Comparison of ENCODE assay signal across 17 cellular contexts in the genomic region with DNA sequence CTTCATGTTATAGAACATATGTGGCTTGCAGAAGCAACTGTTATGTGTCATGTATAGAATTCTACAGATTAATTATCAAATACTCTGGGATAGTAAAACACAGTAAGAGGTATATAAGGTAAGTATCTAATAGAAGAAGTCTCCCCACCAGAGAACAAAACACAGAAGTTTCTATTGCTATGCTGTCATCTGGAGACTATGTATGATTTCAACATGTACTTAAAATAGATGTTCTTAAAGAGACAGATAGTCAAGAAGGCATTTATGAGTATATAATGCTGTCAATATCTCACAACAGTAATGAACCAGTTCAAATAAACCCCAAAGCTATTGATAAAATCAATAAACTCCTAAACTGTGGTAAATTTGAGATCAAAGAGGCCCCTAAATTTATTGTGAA. TPM values are rescaled to one million over a fixed set of nuclear protein-coding genes. Genes with fewer than 3 reads are reported as not detected.
DNase-seq lines count a peak whose midpoint lies in the region; ATAC-seq and TF ChIP-seq lines count a peak whose summit lies in the region.
"Had no signal": no experiment of that assay in that cellular context is flagged by ENCODE, and none has a peak within 500 bp of the region (broad histone marks: within the 10 kb centered on the region; RNA-seq: fewer than 3 reads in every experiment).

No MANE protein-coding gene starts in this region.

- H3K9me3 ChIP-seq in breast epithelium (no peaks in the 10 kb centered on the region), thoracic aorta (no peaks in the 10 kb centered on the region)

- H3K4me3 ChIP-seq in breast epithelium (no peak overlapping the region), thoracic aorta (peak overlapping the region; percentile 12)
- H3K4me3 ChIP-seq: lung had no signal

- H3K4me3 Mint-ChIP-seq in MCF 10A (ENCODE audit: unreplicated experiment): peak overlapping the region; percentile 9
- no peak overlapping the region for H3K4me3 Mint-ChIP-seq in activated CD4-positive, alpha-beta T cell treated with anti-CD3 and anti-CD28 coated beads, Interleukin-2, amount 10 ng/mL, durations not matched to agents 7 days and 5 days

- H3K27me3 Mint-ChIP-seq in MCF 10A (ENCODE audit: insufficient read depth, unreplicated experiment): no peaks in the 10 kb centered on the region
- no peaks in the 10 kb centered on the region for H3K27me3 Mint-ChIP-seq in activated CD4-positive, alpha-beta T cell treated with anti-CD3 and anti-CD28 coated beads, Interleukin-2, amount 10 ng/mL, durations not matched to agents 7 days and 5 days

- BruUV-seq in MCF 10A (replicated peaks; lab: Mats Ljungman, UMichigan): no TSS peak

- no peaks in the 10 kb centered on the region for H3K9me3 Mint-ChIP-seq in MCF 10A (ENCODE audit: unreplicated experiment)
- no peaks in the 10 kb centered on the region for H3K9me3 Mint-ChIP-seq in activated CD4-positive, alpha-beta T cell treated with anti-CD3 and anti-CD28 coated beads, Interleukin-2, amount 10 ng/mL, durations not matched to agents 7 days and 5 days
- H3K9me3 Mint-ChIP-seq: activated T-helper 2 cell treated with anti-CD3 and anti-CD28 coated beads, Interferon-gamma antibody, Interleukin-2, Interleukin-4, amounts not matched to agents 10 μg/mL and 5 μg/mL and 100 μg/mL, durations not matched to agents 14 hours and 24 hours and 36 hours had no signal

- peaks cover 19% of the 10 kb centered on the region for H3K4me1 Mint-ChIP-seq in MCF 10A (ENCODE audit: insufficient read depth, unreplicated experiment)
- no peaks in the 10 kb centered on the region for H3K4me1 Mint-ChIP-seq in activated CD4-positive, alpha-beta T cell treated with anti-CD3 and anti-CD28 coated beads, Interleukin-2, amount 10 ng/mL, durations not matched to agents 7 days and 5 days

- ATAC-seq in thoracic aorta (ENCODE audit: insufficient number of reproducible peaks, low FRiP score, low read depth): no peak
- ATAC-seq: Panc1 had no signal

- peaks cover 18% of the 10 kb centered on the region for H3K36me3 Mint-ChIP-seq in MCF 10A (ENCODE audit: insufficient read depth, unreplicated experiment)
- H3K36me3 Mint-ChIP-seq in activated CD4-positive, alpha-beta T cell treated with anti-CD3 and anti-CD28 coated beads, Interleukin-2, amount 10 ng/mL, durations not matched to agents 7 days and 5 days (ENCODE audit: low read depth): peaks cover 6% of the 10 kb centered on the region

- TF ChIP-seq POLR2A in breast epithelium (IDR thresholded peaks at IDR 0.05): no peak

- intact Hi-C loops in MCF 10A (cut with micrococcal nuclease): loop anchor here (1.0 kb wide), 1 partner anchor 14 kb away; a partner anchor contains a TSS
- intact Hi-C loops in breast epithelium (cut with DNase I; ENCODE audit: low total_unique reads): no loop called here

- TF ChIP-seq CTCF in MCF 10A (IDR thresholded peaks at IDR 0.05; ENCODE audit: unreplicated experiment) (no peak), breast epithelium (IDR thresholded peaks at IDR 0.05) (no peak), thoracic aorta (IDR thresholded peaks at IDR 0.05) (no peak)

- no peaks in the 10 kb centered on the region for H3K27me3 ChIP-seq in breast epithelium
- H3K27me3 ChIP-seq in thoracic aorta (replicated peaks; ENCODE audit: insufficient read depth): no peaks in the 10 kb centered on the region

- H3K27ac Mint-ChIP-seq in MCF 10A (ENCODE audit: low read depth, unreplicated experiment): peak overlapping the region; percentile 80
- no peak overlapping the region for H3K27ac Mint-ChIP-seq in activated CD4-positive, alpha-beta T cell treated with anti-CD3 and anti-CD28 coated beads, Interleukin-2, amount 10 ng/mL, durations not matched to agents 7 days and 5 days
- H3K27ac Mint-ChIP-seq: activated T-helper 2 cell treated with anti-CD3 and anti-CD28 coated beads, Interferon-gamma antibody, Interleukin-2, Interleukin-4, amounts not matched to agents 10 μg/mL and 5 μg/mL and 100 μg/mL, durations not matched to agents 14 hours and 24 hours and 36 hours had no signal

- H3K27ac ChIP-seq in breast epithelium (no peak overlapping the region), thoracic aorta (no peak overlapping the region)

- H3K4me1 ChIP-seq in breast epithelium (no peaks in the 10 kb centered on the region), thoracic aorta (ENCODE audit: control insufficient read depth in 1 of 2, low read depth in 2 of 2) (peaks cover 11 to 19% of the 10 kb centered on the region in 2 donors)

- CTCF ChIA-PET in MCF 10A (lab: Yijun Ruan, JAX): interaction anchor here (0.5 to 2.3 kb wide), 9 partner anchors 9 to 1361 kb away, joined by 3 to 8 read pairs (median 3); no protein-coding TSS in a partner anchor
- CTCF ChIA-PET in activated CD4-positive, alpha-beta T cell treated with anti-CD3 and anti-CD28 coated beads, Interleukin-2, amount 10 ng/mL, durations not matched to agents 7 days and 5 days (lab: Charles Lee): no interaction called here

- no peak for DNase-seq in MCF 10A (ENCODE audit: unreplicated experiment)
- DNase-seq in breast epithelium (ENCODE audit: low spot score in 2 of 2): no peak
- peak; percentile 55 for DNase-seq in MV-4-11 (lab: John Stamatoyannopoulos, UW)
- DNase-seq in fibroblast of peridontal ligament (ENCODE audit: extremely low read depth): peak; percentile 76
- DNase-seq in thoracic aorta (ENCODE audit: low spot score): no peak
- DNase-seq in activated CD4-positive, alpha-beta T cell treated with anti-CD3 and anti-CD28 coated beads, Interleukin-2, amount 10 ng/mL, durations not matched to agents 7 days and 5 days: no peak
- DNase-seq in ecto neural progenitor cell (ENCODE audit: low spot score): no peak
- no peak for DNase-seq in activated CD4-positive, CD25-positive, alpha-beta regulatory T cell (lab: John Stamatoyannopoulos, UW)
- DNase-seq: ACHN; activated CD4-positive, alpha-beta T cell treated with anti-CD3 and anti-CD28 coated beads, Interleukin-2, amount 50 U/mL, for 4 hours; NCI-H1092 treated with DMSO at 0.1 percent for 48 hours; NCI-H446; nucleus accumbens had no signal

- POLR2A ChIA-PET in MCF 10A (lab: Yijun Ruan, JAX): interaction anchor here (0.7 to 14.9 kb wide), 6 partner anchors 11 to 200 kb away, joined by 3 to 175 read pairs (median 4); a partner anchor contains a TSS
- POLR2A ChIA-PET in activated CD4-positive, alpha-beta T cell treated with anti-CD3 and anti-CD28 coated beads, Interleukin-2, amount 10 ng/mL, durations not matched to agents 7 days and 5 days (lab: Charles Lee): no interaction called here

- H3K36me3 ChIP-seq in breast epithelium: no peaks in the 10 kb centered on the region
- no peaks in the 10 kb centered on the region for H3K36me3 ChIP-seq in thoracic aorta

RNA-seq across cellular contexts. Expression of a gene that starts 8.1 kb away (rescaled TPM):
- total RNA-seq in MCF 10A (2022) (0.12 and 0.35 TPM in 2 replicates), breast epithelium (under 1 TPM; under 0.01 to 0.16 (median 0.15) TPM), thoracic aorta (under 1 TPM in 1 of 2 donors, not detected in 1; 0.54 TPM)
- under 1 TPM in 1 of 2 experiments, not detected in 1; 0.15 TPM for total RNA-seq in activated CD4-positive, alpha-beta T cell treated with anti-CD3 and anti-CD28 coated beads, Interleukin-2, amount 10 ng/mL, durations not matched to agents 7 days and 5 days
- total RNA-seq: H1 had no signal

RNA-seq across cellular contexts. Expression of a gene that starts 14.5 kb away (rescaled TPM):
- total RNA-seq in MCF 10A (2022): 57.2 and 60.8 TPM in 2 replicates
- total RNA-seq in breast epithelium: 10 to 100 TPM; 76.7 to 95.7 (median 84.7) TPM
- 10 to 100 TPM; 47.2 to 76.7 TPM for total RNA-seq in thoracic aorta
- total RNA-seq in activated CD4-positive, alpha-beta T cell treated with anti-CD3 and anti-CD28 coated beads, Interleukin-2, amount 10 ng/mL, durations not matched to agents 7 days and 5 days: 10 to 100 TPM; 21.9 to 24.6 TPM

RNA-seq across cellular contexts. Expression of a gene that starts 14.8 kb away (rescaled TPM):
- total RNA-seq in MCF 10A (2022): 105 and 108 TPM in 2 replicates
- total RNA-seq in breast epithelium: 10 to 100 TPM; 28.8 to 37.0 (median 29.8) TPM
- 10 to 100 TPM; 17.6 to 33.8 TPM for total RNA-seq in thoracic aorta
- total RNA-seq in activated CD4-positive, alpha-beta T cell treated with anti-CD3 and anti-CD28 coated beads, Interleukin-2, amount 10 ng/mL, durations not matched to agents 7 days and 5 days: 10 to 100 TPM; 51.9 to 53.0 TPM

Comparison
In these comparisons a context has a peak if more than half of its experiments do, and no peak if none do; other contexts are left out.
1. DNase-seq: peak in MV-4-11 (single experiment) and fibroblast of peridontal ligament (single experiment); none in MCF 10A (single experiment), breast epithelium (0 of 2), thoracic aorta (single experiment), activated CD4-positive, alpha-beta T cell treated with anti-CD3 and anti-CD28 coated beads, Interleukin-2, amount 10 ng/mL, durations not matched to agents 7 days and 5 days (single experiment), ecto neural progenitor cell (single experiment) and activated CD4-positive, CD25-positive, alpha-beta regulatory T cell (0 of 4).